In the genomic region with DNA sequence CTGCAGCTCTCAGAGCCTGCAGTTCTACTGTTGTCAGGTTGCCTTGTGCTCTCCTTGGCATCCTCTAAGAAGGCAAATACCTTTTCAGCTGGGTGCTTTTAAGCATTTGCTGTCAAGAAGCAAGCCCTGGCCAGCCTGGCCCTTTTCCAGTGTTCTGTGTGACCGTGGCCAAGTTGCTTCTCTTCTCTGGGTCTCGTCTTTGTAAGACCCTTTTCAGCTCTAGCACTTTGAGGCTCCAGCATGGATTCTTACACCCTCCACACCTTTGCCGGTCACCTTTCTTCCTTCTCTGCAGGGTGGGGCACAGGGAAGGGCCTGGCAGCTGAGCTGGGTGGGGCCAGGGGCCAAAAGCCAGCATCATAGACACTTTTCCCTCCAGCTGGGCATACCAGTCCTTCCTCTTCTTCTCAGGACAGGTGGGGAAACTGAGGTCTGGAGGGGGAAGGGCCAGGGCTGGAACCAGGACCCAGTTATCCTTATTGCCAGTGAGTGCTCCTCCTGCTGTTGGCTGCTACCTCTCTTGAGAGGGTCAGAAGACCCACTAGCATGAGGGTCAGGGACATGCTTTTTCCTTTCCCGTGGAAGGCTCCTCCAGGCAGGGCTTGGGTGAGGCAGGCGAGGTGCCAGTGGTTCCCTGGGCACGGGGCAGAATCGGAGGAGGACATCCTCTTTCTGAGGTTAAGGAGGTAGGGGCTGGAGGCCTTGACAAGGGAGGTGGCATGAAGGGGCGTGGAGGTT, we compare ENCODE assay signal across 11 cellular contexts. TPM values are rescaled to one million over a fixed set of nuclear protein-coding genes. Genes with fewer than 3 reads are reported as not detected.
DNase-seq lines count a peak whose midpoint lies in the region; ATAC-seq and TF ChIP-seq lines count a peak whose summit lies in the region.
"Had no signal": no experiment of that assay in that cellular context is flagged by ENCODE, and none has a peak within 500 bp of the region (broad histone marks: within the 10 kb centered on the region; RNA-seq: fewer than 3 reads in every experiment).

No MANE protein-coding gene starts in this region.

- no peak overlapping the region for H2AK5ac ChIP-seq in trophoblast cell (ENCODE audit: low read length)

- no peak overlapping the region for H2BK5ac ChIP-seq in trophoblast cell (ENCODE audit: low read depth, low read length, poor library complexity)

- H3K79me1 ChIP-seq in trophoblast cell (ENCODE audit: low read length): peaks cover 6% of the 10 kb centered on the region

- ATAC-seq in heart left ventricle (no peak), left ventricle myocardium superior (no peak)

- CTCF ChIA-PET in activated CD4-positive, alpha-beta memory T cell treated with anti-CD3 and anti-CD28 coated beads, Interleukin-2, amount 10 ng/mL, durations not matched to agents 7 days and 5 days (lab: Charles Lee): no interaction called here

- no peaks in the 10 kb centered on the region for H3K36me3 ChIP-seq in heart left ventricle
- H3K36me3 ChIP-seq in hepatocyte (replicated peaks; ENCODE audit: insufficient read depth, low read depth): no peaks in the 10 kb centered on the region
- H3K36me3 ChIP-seq in trophoblast cell (ENCODE audit: control insufficient read depth in 1 of 2, insufficient read depth in 2 of 2, low read length in 2 of 2): peaks cover 19 to 33% of the 10 kb centered on the region in 2 experiments
- H3K36me3 ChIP-seq in uterus: no peaks in the 10 kb centered on the region

- H4K12ac ChIP-seq in trophoblast cell (ENCODE audit: low read depth, low read length): no peak overlapping the region

- H4K20me1 ChIP-seq in hepatocyte (ENCODE audit: insufficient read depth, poor library complexity, severe bottlenecking): peaks cover 73% of the 10 kb centered on the region

- H3K4me2 ChIP-seq in hepatocyte (peak overlapping the region; percentile 41), trophoblast cell (ENCODE audit: low read length) (no peak overlapping the region)

- no peaks in the 10 kb centered on the region for H3K27me3 ChIP-seq in heart left ventricle
- no peaks in the 10 kb centered on the region for H3K27me3 ChIP-seq in hepatocyte
- no peaks in the 10 kb centered on the region for H3K27me3 ChIP-seq in trophoblast cell (ENCODE audit: insufficient read depth, low read length)
- H3K27me3 ChIP-seq in uterus: no peaks in the 10 kb centered on the region

- no peak overlapping the region for H4K8ac ChIP-seq in trophoblast cell (ENCODE audit: low read depth, low read length)

- no peaks in the 10 kb centered on the region for H3K36me3 Mint-ChIP-seq in activated CD4-positive, alpha-beta memory T cell treated with anti-CD3 and anti-CD28 coated beads, Interleukin-2, amount 10 ng/mL, durations not matched to agents 7 days and 5 days (ENCODE audit: low read depth)

- H3K9me3 ChIP-seq in heart left ventricle: no peaks in the 10 kb centered on the region
- no peaks in the 10 kb centered on the region for H3K9me3 ChIP-seq in hepatocyte (ENCODE audit: low read depth)
- no peaks in the 10 kb centered on the region for H3K9me3 ChIP-seq in trophoblast cell (ENCODE audit: insufficient read depth, low read depth, low read length)
- H3K9me3 ChIP-seq in uterus: no peaks in the 10 kb centered on the region

- in situ Hi-C loops in ACHN (cut with HindIII; ENCODE audit: low pct_ligation_motif_present, low pct_unique_long_range_greater_than_20kb, low sequenced_read_pairs): no loop called here

- H2AFZ ChIP-seq in hepatocyte (no peak overlapping the region), trophoblast cell (ENCODE audit: insufficient read depth, low read length, poor library complexity) (no peak overlapping the region)

- DNase-seq in heart left ventricle (no peak), left ventricle myocardium superior (no peak), hepatocyte (ENCODE audit: low spot score) (no peak), trophoblast cell (no peak), uterus (no peak), ACHN (no peak), activated gamma-delta T cell treated with Interleukin-2 at 50 U/mL for 16 hours (no peak)
- DNase-seq in activated CD4-positive, alpha-beta memory T cell treated with anti-CD3 and anti-CD28 coated beads, Interleukin-2, amount 10 ng/mL, durations not matched to agents 7 days and 5 days: no peak
- DNase-seq: DMS53; RPMI8226; stimulated activated CD8-positive, alpha-beta memory T cell treated with anti-CD3 and anti-CD28 coated beads, Interleukin-4, amount 100 ng/mL, for 48 hours had no signal

- no peak overlapping the region for H3K23ac ChIP-seq in trophoblast cell (ENCODE audit: low read length)

- H3K9ac ChIP-seq in trophoblast cell (ENCODE audit: low read length): no peak overlapping the region

- H3K4me3 Mint-ChIP-seq in activated CD4-positive, alpha-beta memory T cell treated with anti-CD3 and anti-CD28 coated beads, Interleukin-2, amount 10 ng/mL, durations not matched to agents 7 days and 5 days: no peak overlapping the region

- H2BK12ac ChIP-seq in trophoblast cell (ENCODE audit: low read length): no peak overlapping the region

- H3K79me2 ChIP-seq in hepatocyte: peaks cover 91% of the 10 kb centered on the region
- H3K79me2 ChIP-seq in trophoblast cell (ENCODE audit: control insufficient read depth, insufficient read depth, low read length, poor library complexity): peaks cover 82% of the 10 kb centered on the region

- H3K4me3 ChIP-seq in heart left ventricle (no peak overlapping the region), hepatocyte (no peak overlapping the region), trophoblast cell (ENCODE audit: low read depth, low read length) (no peak overlapping the region), uterus (no peak overlapping the region)

- no peak overlapping the region for H4K91ac ChIP-seq in trophoblast cell (ENCODE audit: low read depth, low read length)

- TF ChIP-seq CTCF in heart left ventricle (IDR thresholded peaks at IDR 0.05) (no peak), hepatocyte (IDR thresholded peaks at IDR 0.05; ENCODE audit: poor library complexity) (no peak), uterus (IDR thresholded peaks at IDR 0.05) (no peak)

- H3K27me3 Mint-ChIP-seq in activated CD4-positive, alpha-beta memory T cell treated with anti-CD3 and anti-CD28 coated beads, Interleukin-2, amount 10 ng/mL, durations not matched to agents 7 days and 5 days: no peaks in the 10 kb centered on the region

- H3K4me1 Mint-ChIP-seq in activated CD4-positive, alpha-beta memory T cell treated with anti-CD3 and anti-CD28 coated beads, Interleukin-2, amount 10 ng/mL, durations not matched to agents 7 days and 5 days: no peaks in the 10 kb centered on the region

- TF ChIP-seq POLR2A in heart left ventricle (IDR thresholded peaks at IDR 0.05) (no peak), uterus (IDR thresholded peaks at IDR 0.05) (no peak)

- H3K9me2 ChIP-seq in hepatocyte (replicated peaks; ENCODE audit: insufficient read depth): no peaks in the 10 kb centered on the region

- H3K18ac ChIP-seq in trophoblast cell (ENCODE audit: low read length): peak overlapping the region; percentile 31

- H2BK120ac ChIP-seq in trophoblast cell (ENCODE audit: insufficient read depth, low read length, poor library complexity): no peak overlapping the region

- no peaks in the 10 kb centered on the region for H3K9me3 Mint-ChIP-seq in activated CD4-positive, alpha-beta memory T cell treated with anti-CD3 and anti-CD28 coated beads, Interleukin-2, amount 10 ng/mL, durations not matched to agents 7 days and 5 days

- intact Hi-C loops in heart left ventricle (cut with DNase I) (no loop called here), left ventricle myocardium superior (cut with micrococcal nuclease) (no loop called here), uterus (cut with DNase I; ENCODE audit: low total_unique reads) (no loop called here)

- no peak overlapping the region for H3K27ac Mint-ChIP-seq in activated CD4-positive, alpha-beta memory T cell treated with anti-CD3 and anti-CD28 coated beads, Interleukin-2, amount 10 ng/mL, durations not matched to agents 7 days and 5 days

- H3K4me1 ChIP-seq in heart left ventricle (peaks cover 29 to 100% (median 96%) of the 10 kb centered on the region in 12 donors), hepatocyte (ENCODE audit: insufficient read depth) (peaks cover 76% of the 10 kb centered on the region), trophoblast cell (ENCODE audit: control insufficient read depth in 1 of 2, insufficient read depth in 2 of 2, low read length in 2 of 2) (peaks cover 52 to 62% of the 10 kb centered on the region in 2 experiments), uterus (peaks cover 0 to 45% of the 10 kb centered on the region in 2 donors)

- peak overlapping the region; percentile 5 for H3K14ac ChIP-seq in trophoblast cell (ENCODE audit: low read length)

- WGBS in heart left ventricle, 4 donors: 48 to 63% (median 56%) methylated on average over 6 to 8 of the region's 8 CpGs
- WGBS in hepatocyte (ENCODE audit: low lambda C conversion rate, missing lambda C conversion rate): 76% methylated on average over 8 of the region's 8 CpGs
- WGBS in trophoblast cell (ENCODE audit: extremely low coverage, insufficient coverage, insufficient read length): no CpG with 5 or more reads among the region's 8 CpGs

- H3K27ac ChIP-seq in heart left ventricle: peak overlapping the region in 10 of 12 donors; percentile 17 to 92 (median 85)
- peak overlapping the region; percentile 96 for H3K27ac ChIP-seq in hepatocyte
- H3K27ac ChIP-seq in trophoblast cell (ENCODE audit: low read depth, low read length): peak overlapping the region; percentile 13
- H3K27ac ChIP-seq in uterus: peak overlapping the region; percentile 3 to 31

- H3K4ac ChIP-seq in trophoblast cell (ENCODE audit: low read depth, low read length): peak overlapping the region; percentile 89

- POLR2A ChIA-PET in activated CD4-positive, alpha-beta memory T cell treated with anti-CD3 and anti-CD28 coated beads, Interleukin-2, amount 10 ng/mL, durations not matched to agents 7 days and 5 days (lab: Charles Lee): no interaction called here

RNA-seq across cellular contexts. Expression of a gene that starts 0.5 kb away (rescaled TPM):
- 100 to 1,000 TPM in 2 of 9 donors, 10 to 100 TPM in 7; 50.2 to 156 (median 68.5) TPM for total RNA-seq in heart left ventricle
- polyA plus RNA-seq in heart left ventricle: 10 to 100 TPM; 32.1 to 53.5 TPM
- total RNA-seq in left ventricle myocardium superior: 57.9 TPM
- total RNA-seq in hepatocyte: 66.7 and 85.1 TPM in 2 replicates
- 30.2 and 42.5 TPM in 2 replicates for polyA plus RNA-seq in hepatocyte
- polyA plus RNA-seq in trophoblast cell (2013): 98.1 and 98.9 TPM in 2 replicates
- total RNA-seq in uterus: 10 to 100 TPM; 10.9 to 86.0 (median 42.5) TPM
- total RNA-seq in activated CD4-positive, alpha-beta memory T cell treated with anti-CD3 and anti-CD28 coated beads, Interleukin-2, amount 10 ng/mL, durations not matched to agents 7 days and 5 days: under 1 TPM; 0.13 to 0.18 TPM

RNA-seq across cellular contexts. Expression of a gene that starts 57.9 kb away (rescaled TPM):
- total RNA-seq in heart left ventricle (1,000 to 10,000 TPM; 1,031 to 1,428 (median 1,294) TPM), left ventricle myocardium superior (1,255 TPM), hepatocyte (2,319 and 2,589 TPM in 2 replicates), uterus (over 10,000 TPM in 1 of 4 donors, 1,000 to 10,000 TPM in 3; 2,445 to 12,361 (median 6,046) TPM)
- polyA plus RNA-seq in heart left ventricle (1,000 to 10,000 TPM; 1,822 to 3,474 TPM), hepatocyte (1,067 and 1,087 TPM in 2 replicates)
- polyA plus RNA-seq in trophoblast cell (2013): 2,982 and 3,060 TPM in 2 replicates
- 1,000 to 10,000 TPM; 2,316 to 2,367 TPM for total RNA-seq in activated CD4-positive, alpha-beta memory T cell treated with anti-CD3 and anti-CD28 coated beads, Interleukin-2, amount 10 ng/mL, durations not matched to agents 7 days and 5 days

Comparison
In these comparisons a context has a peak if more than half of its experiments do, and no peak if none do; other contexts are left out.
1. H3K27ac ChIP-seq: peak in every context shown above with its lines; median percentile 96 in hepatocyte; 85 in heart left ventricle; 17 in uterus; 13 in trophoblast cell.
2. RNA of a gene that starts 0.5 kb away (total RNA-seq): 66.7 to 85.1 TPM in hepatocyte, 50.2 to 156 TPM in heart left ventricle, 10.9 to 86.0 TPM in uterus and 57.9 TPM in left ventricle myocardium superior (single experiment); 0.13 to 0.18 TPM in activated CD4-positive, alpha-beta memory T cell treated with anti-CD3 and anti-CD28 coated beads, Interleukin-2, amount 10 ng/mL, durations not matched to agents 7 days and 5 days; every median in the first group is over 10 times any median in the second.